8 cellular contexts compared by ENCODE assay signal in genomic region chr11:61362542-61362875, GRCh38. TPM values are rescaled to one million over a fixed set of nuclear protein-coding genes. Genes with fewer than 3 reads are reported as not detected.
DNase-seq lines count a peak whose midpoint lies in the region; ATAC-seq and TF ChIP-seq lines count a peak whose summit lies in the region.

No MANE protein-coding gene starts in this region.

- no peak for TF ChIP-seq POLR2A in breast epithelium (IDR thresholded peaks at IDR 0.05)

- H3K27me3 ChIP-seq in A673 (replicated peaks; ENCODE audit: insufficient read depth, low read depth, low read length, poor library complexity) (no peaks in the 10 kb centered on the region), breast epithelium (no peaks in the 10 kb centered on the region)

- POLR2A ChIA-PET in A673 (lab: Charles Lee; ENCODE audit: low non-redundant PET) = interaction anchor here (1.0 to 1.4 kb wide), 3 partner anchors 16 to 30 kb away, joined by 3 to 8 read pairs (median 5); partner anchors contain the start of genes DDB1, TKFC and TMEM216

- CTCF ChIA-PET in A673 (lab: Charles Lee) = interaction anchor here (2.0 kb wide), 1 partner anchor 26 kb away, joined by 12 read pairs; no protein-coding TSS in a partner anchor

- H3K4me3 ChIP-seq in A673 (ENCODE audit: low read depth, low read length, poor library complexity, severe bottlenecking) (peak overlapping the region; percentile 72), breast epithelium (peak overlapping the region; percentile 60 to 77 (median 73))

- H3K4me1 ChIP-seq in A673 (ENCODE audit: insufficient read depth, low read length, poor library complexity, severe bottlenecking) (peaks cover 15% of the 10 kb centered on the region), breast epithelium (peaks cover 0 to 6% of the 10 kb centered on the region in 2 donors)

- peak; percentile 1 for ATAC-seq in GM18517 (IDR thresholded peaks at IDR 0.05; ENCODE audit: unreplicated experiment)

- no peak for TF ChIP-seq CTCF in A673 (conservative IDR thresholded peaks at IDR 0.05; ENCODE audit: low read depth, low read length)
- TF ChIP-seq CTCF in breast epithelium (IDR thresholded peaks at IDR 0.05) = no peak

- H3K36me3 ChIP-seq in A673 (ENCODE audit: insufficient read depth, low read length, poor library complexity, severe bottlenecking) = peaks cover 38% of the 10 kb centered on the region
- no peaks in the 10 kb centered on the region for H3K36me3 ChIP-seq in breast epithelium

- intact Hi-C loops in A673 (cut with micrococcal nuclease; ENCODE audit: unreplicated experiment) (loop anchor here (2.0 kb wide), 1 partner anchor 16 kb away; no protein-coding TSS in a partner anchor), breast epithelium (cut with DNase I; ENCODE audit: low total_unique reads) (no loop called here)

- H3K9me3 ChIP-seq in A673 (ENCODE audit: low read depth, low read length, poor library complexity, severe bottlenecking) (no peaks in the 10 kb centered on the region), breast epithelium (no peaks in the 10 kb centered on the region)

- BruUV-seq in A673 (replicated peaks; lab: Mats Ljungman, UMichigan) = TSS peak; percentile 78

- DNase-seq in A673 (ENCODE audit: low spot score) (peak; percentile 62), RPMI8226 (peak; percentile 62), breast epithelium (ENCODE audit: low spot score in 2 of 2) (no peak), left kidney (ENCODE audit: low read depth, low spot score) (peak; percentile 52), NCI-H446 (lab: John Stamatoyannopoulos, UW) (no peak), dedifferentiated amniotic fluid mesenchymal stem cell (ENCODE audit: extremely low spot score) (no peak)
- peak; percentile 3 to 16 (median 14) for DNase-seq in stimulated activated CD4-positive, alpha-beta T cell treated with anti-CD3 and anti-CD28 coated beads, TNF-alpha, amount 100 ng/mL, for 24 hours (ENCODE audit: low read depth in 3 of 3)

- H3K27ac ChIP-seq in A673 (ENCODE audit: low read depth, low read length, poor library complexity, severe bottlenecking) (peak overlapping the region; percentile 99), breast epithelium (peak overlapping the region; percentile 95 to 96)

RNA-seq across cellular contexts. Expression of gene TMEM138, which starts 0.3 kb away (rescaled TPM):
- total RNA-seq in A673 (2021) (58.8 and 82.8 TPM in 2 replicates), breast epithelium (10 to 100 TPM; 24.6 to 38.5 (median 32.8) TPM)

RNA-seq across cellular contexts. Expression of gene CYB561A3, which starts 0.8 kb away (rescaled TPM):
- 42.1 and 54.7 TPM in 2 replicates for total RNA-seq in A673 (2021)
- total RNA-seq in breast epithelium = 10 to 100 TPM; 36.7 to 46.9 (median 44.3) TPM

RNA-seq across cellular contexts. Expression of gene TKFC, which starts 29.5 kb away (rescaled TPM):
- total RNA-seq in A673 (2021) (82.3 and 94.2 TPM in 2 replicates), breast epithelium (10 to 100 TPM; 15.2 to 34.4 (median 26.9) TPM)

RNA-seq across cellular contexts. Expression of gene DDB1, which starts 29.6 kb away (rescaled TPM):
- 305 and 307 TPM in 2 replicates for total RNA-seq in A673 (2021)
- 100 to 1,000 TPM; 131 to 150 (median 145) TPM for total RNA-seq in breast epithelium

RNA-seq across cellular contexts. Expression of gene TMEM216, which starts 29.9 kb away (rescaled TPM):
- 11.5 and 11.6 TPM in 2 replicates for total RNA-seq in A673 (2021)
- total RNA-seq in breast epithelium = 10 to 100 TPM; 12.8 to 36.0 (median 27.5) TPM

Comparison
In these comparisons a context has a peak if more than half of its experiments do, and no peak if none do; other contexts are left out.
1. DNase-seq: peak in A673 (single experiment), RPMI8226 (single experiment), left kidney (single experiment) and stimulated activated CD4-positive, alpha-beta T cell treated with anti-CD3 and anti-CD28 coated beads, TNF-alpha, amount 100 ng/mL, for 24 hours (3 of 3); none in breast epithelium (0 of 2), NCI-H446 (0 of 2) and dedifferentiated amniotic fluid mesenchymal stem cell (single experiment).